ENCODE assay signal across 23 cellular contexts in genomic region chr15:97052526-97052925, GRCh38.
"Had no signal": no experiment of that assay in that cellular context is flagged by ENCODE, and none has a peak within 500 bp of the region (broad histone marks: within the 10 kb centered on the region; RNA-seq: fewer than 3 reads in every experiment).

No MANE protein-coding gene starts in this region.

- ATAC-seq: effector memory CD8-positive, alpha-beta T cell; esophagus mucosa; gastrocnemius medialis; heart right ventricle; left cardiac atrium; left lung; left ventricle myocardium superior; lower lobe of right lung; mucosa of descending colon had no signal

- H3K4me1 ChIP-seq: colonic mucosa, esophagus squamous epithelium, gastrocnemius medialis, heart right ventricle, left lung, lower lobe of right lung had no signal

- H3K27ac ChIP-seq: colonic mucosa, epithelial cell of prostate, esophagus squamous epithelium, gastrocnemius medialis, heart right ventricle, left lung, lower lobe of right lung had no signal

- DNase-seq: colonic mucosa; cortex of kidney; effector CD8-positive, alpha-beta T cell; effector memory CD8-positive, alpha-beta T cell; endodermal cell; erythroblast; esophagus squamous epithelium; foreskin fibroblast; foreskin melanocyte; gastrocnemius medialis; glutamatergic neuron; head of caudate nucleus; heart right ventricle; hippocampal formation; left cardiac atrium; left lung; left ventricle myocardium superior; lower lobe of right lung; mesendoderm; mucosa of descending colon; naive B cell had no signal

- H3K36me3 ChIP-seq: colonic mucosa, esophagus squamous epithelium, gastrocnemius medialis, heart right ventricle, left lung, lower lobe of right lung had no signal

- H3K27me3 ChIP-seq: colonic mucosa, esophagus squamous epithelium, gastrocnemius medialis, heart right ventricle, left lung had no signal

- H3K9me3 ChIP-seq: colonic mucosa, esophagus squamous epithelium, gastrocnemius medialis, left lung, lower lobe of right lung, mucosa of descending colon had no signal

- H3K4me3 ChIP-seq: colonic mucosa, esophagus squamous epithelium, gastrocnemius medialis, heart right ventricle, left lung, lower lobe of right lung, mucosa of descending colon had no signal
